Comparison of ENCODE assay signal across 8 cellular contexts in the genomic region with DNA sequence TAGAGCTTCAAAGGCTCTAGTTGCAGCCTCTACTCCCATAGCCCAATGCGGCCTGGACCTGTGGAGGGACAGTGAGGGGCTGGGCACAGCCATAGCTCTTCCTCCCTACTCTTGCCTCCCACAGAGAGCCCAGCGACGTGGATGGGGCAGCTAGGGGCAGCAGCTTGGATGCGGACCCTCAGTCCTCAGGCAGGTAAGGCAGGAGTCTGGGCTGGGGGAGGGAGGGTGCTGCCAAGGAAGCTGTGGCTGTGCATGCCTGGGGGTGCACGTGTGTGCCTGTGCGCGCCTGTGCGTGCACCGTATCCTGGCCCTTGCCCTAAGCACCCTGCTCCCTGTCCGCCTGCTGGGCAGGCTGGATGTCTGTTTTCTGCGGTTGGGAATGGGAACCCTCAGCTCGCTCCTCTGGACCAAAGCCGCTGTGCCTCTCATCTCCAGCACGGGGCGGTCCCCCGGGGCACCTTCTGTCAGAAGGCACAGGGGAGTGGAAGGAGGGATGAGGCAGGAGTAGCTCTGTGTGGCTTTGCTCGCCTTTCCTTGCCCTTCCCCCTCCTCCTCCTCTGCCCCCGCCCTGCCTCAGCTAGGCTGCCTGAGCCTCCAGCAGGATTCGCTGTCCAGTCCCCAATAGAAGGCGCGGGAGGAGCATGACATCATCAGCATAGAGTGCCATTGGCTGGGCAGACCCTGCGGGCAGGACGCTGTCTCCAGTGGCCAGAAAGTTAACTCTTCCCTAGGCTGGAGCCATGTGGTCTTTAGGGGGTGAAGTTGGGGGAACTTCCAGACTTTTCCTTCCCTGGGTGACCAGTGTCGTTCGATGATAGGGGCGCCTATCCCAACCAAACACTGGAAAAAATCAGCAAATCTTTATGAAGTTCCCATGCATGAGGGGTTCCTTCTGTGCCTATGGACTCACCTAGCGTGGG. TPM values are rescaled to one million over a fixed set of nuclear protein-coding genes. Genes with fewer than 3 reads are reported as not detected.
DNase-seq lines count a peak whose midpoint lies in the region; ATAC-seq and TF ChIP-seq lines count a peak whose summit lies in the region.

No MANE protein-coding gene starts in this region.

- no peak for TF ChIP-seq POLR2A in sigmoid colon (IDR thresholded peaks at IDR 0.05)

- WGBS in sigmoid colon, 2 donors = 13 to 18% methylated on average over 27 of the region's 27 CpGs

- intact Hi-C loops in PC-9 (cut with micrococcal nuclease; ENCODE audit: unreplicated experiment) = no loop called here
- intact Hi-C loops in sigmoid colon (cut with DNase I) = no loop called here

- H3K4me3 ChIP-seq in PC-9 (peak overlapping the region; percentile 38; the same call in 1 of the 2 replicates), sigmoid colon (peak overlapping the region in 3 of 4 donors; percentile 41 to 48 (median 44))

- TF ChIP-seq CTCF in PC-9 (conservative IDR thresholded peaks at IDR 0.05) (no peak), chondrocyte (IDR thresholded peaks at IDR 0.05) (peak; percentile 42), sigmoid colon (IDR thresholded peaks at IDR 0.05) (peak; percentile 9 to 42 (median 24))

- no peaks in the 10 kb centered on the region for H3K36me3 ChIP-seq in PC-9 (ENCODE audit: low read depth)
- H3K36me3 ChIP-seq in sigmoid colon = no peaks in the 10 kb centered on the region

- CTCF ChIA-PET in PC-9 (lab: Charles Lee) = interaction anchor here (0.6 to 1.2 kb wide), 5 partner anchors 12 to 973 kb away, joined by 3 to 10 read pairs (median 4); no protein-coding TSS in a partner anchor

- TSS peak; percentile 55 for BruUV-seq in PC-9 (replicated peaks; lab: Mats Ljungman, UMichigan)

- POLR2A ChIA-PET in PC-9 (lab: Charles Lee; ENCODE audit: unreplicated experiment) = interaction anchor here (0.6 kb wide), 2 partner anchors 9 to 19 kb away, joined by 4 to 8 read pairs; no protein-coding TSS in a partner anchor

- ATAC-seq in GM18873 (IDR thresholded peaks at IDR 0.05; ENCODE audit: low FRiP score, unreplicated experiment) = no peak

- H3K4me1 ChIP-seq in PC-9 (replicated peaks; ENCODE audit: insufficient read depth) = peaks cover 4% of the 10 kb centered on the region; the same call in 1 of the 2 replicates
- H3K4me1 ChIP-seq in sigmoid colon = peaks cover 0 to 52% (median 33%) of the 10 kb centered on the region in 4 donors

- peak overlapping the region; percentile 68 for H3K4me3 Mint-ChIP-seq in chondrocyte (ENCODE audit: unreplicated experiment)

- no peaks in the 10 kb centered on the region for H3K9me3 Mint-ChIP-seq in chondrocyte (ENCODE audit: low read depth)

- DNase-seq in EH (ENCODE audit: low read depth) (peak; percentile 96), KBM-7 (peak; percentile 85), PC-9 (peak; percentile 83 to 89), chondrocyte (ENCODE audit: low spot score) (peak; percentile 96), iPS-NIHi7 (ENCODE audit: extremely low spot score) (peak; percentile 98), sigmoid colon (peak; percentile 98), SKM-1 treated with dmso at 0.1 percent for 144 hours (lab: John Stamatoyannopoulos, UW; ENCODE audit: unreplicated experiment) (no peak)

- peak overlapping the region; percentile 48; the same call in 1 of the 2 replicates for H2AFZ ChIP-seq in PC-9

- no peaks in the 10 kb centered on the region for H3K36me3 Mint-ChIP-seq in chondrocyte (ENCODE audit: low read depth)

- in situ Hi-C loops in KBM-7 (cut with MboI; ENCODE audit: low pct_unique_long_range_greater_than_20kb, low sequenced_read_pairs) = no loop called here

- no peaks in the 10 kb centered on the region for H3K27me3 ChIP-seq in PC-9 (ENCODE audit: insufficient read depth, low read depth)
- peaks cover 14 to 57% (median 53%) of the 10 kb centered on the region in 3 donors for H3K27me3 ChIP-seq in sigmoid colon

- H3K27ac ChIP-seq in PC-9 = no peak overlapping the region
- H3K27ac ChIP-seq in sigmoid colon = peak overlapping the region; percentile 59 to 71 (median 64)

- H3F3A ChIP-seq in PC-9 (ENCODE audit: insufficient read depth, low read depth) = no peaks in the 10 kb centered on the region; the same call in 1 of the 2 replicates

- H3K9me3 ChIP-seq in PC-9 (ENCODE audit: insufficient read depth, low read depth) (no peaks in the 10 kb centered on the region), sigmoid colon (no peaks in the 10 kb centered on the region)

- H3K27ac Mint-ChIP-seq in chondrocyte (ENCODE audit: unreplicated experiment) = no peak overlapping the region

- H3K79me2 ChIP-seq in PC-9 (ENCODE audit: low read depth) = no peaks in the 10 kb centered on the region

- H3K4me1 Mint-ChIP-seq in chondrocyte (ENCODE audit: low read depth) = peaks cover 19% of the 10 kb centered on the region

- H3K27me3 Mint-ChIP-seq in chondrocyte (ENCODE audit: low read depth) = no peaks in the 10 kb centered on the region

- no peaks in the 10 kb centered on the region for H4K20me1 ChIP-seq in PC-9 (ENCODE audit: insufficient read depth)

- H3K4me2 ChIP-seq in PC-9 = peak overlapping the region; percentile 75

- no peak for TF ChIP-seq EP300 in sigmoid colon (IDR thresholded peaks at IDR 0.05)

- H3K9me2 ChIP-seq in PC-9 (ENCODE audit: insufficient read depth) = no peaks in the 10 kb centered on the region

RNA-seq across cellular contexts. Expression of a gene that starts 0.8 kb away (rescaled TPM):
- 2.6 and 2.7 TPM in 2 replicates for total RNA-seq in PC-9 (2021)
- total RNA-seq in chondrocyte = 0.55 to 1.0 TPM (median 0.92 TPM) in 3 replicates
- total RNA-seq in sigmoid colon = 1 to 10 TPM; 1.1 to 6.1 (median 3.6) TPM
- polyA plus RNA-seq in sigmoid colon = 1 to 10 TPM in 2 of 3 donors, not detected in 1; 4.8 to 7.1 TPM

RNA-seq across cellular contexts. Expression of a gene that starts 3.1 kb away (rescaled TPM):
- total RNA-seq in PC-9 (2021) (0.93 and 1.1 TPM in 2 replicates), chondrocyte (0.48 to 5.4 TPM (median 4.6 TPM) in 3 replicates), sigmoid colon (10 to 100 TPM; 18.6 to 33.4 (median 19.3) TPM)
- 10 to 100 TPM in 2 of 3 donors, 1 to 10 TPM in 1; 9.7 to 25.8 (median 10.1) TPM for polyA plus RNA-seq in sigmoid colon

RNA-seq across cellular contexts. Expression of a gene that starts 39.4 kb away (rescaled TPM):
- total RNA-seq in PC-9 (2021) = 39.6 and 51.6 TPM in 2 replicates
- total RNA-seq in chondrocyte = 4.7 to 5.4 TPM (median 4.9 TPM) in 3 replicates
- total RNA-seq in sigmoid colon = 10 to 100 TPM in 3 of 4 donors, 1 to 10 TPM in 1; 7.9 to 27.6 (median 12.5) TPM
- polyA plus RNA-seq in sigmoid colon = 10 to 100 TPM in 1 of 3 donors, 1 to 10 TPM in 2; 1.2 to 35.7 (median 5.8) TPM

RNA-seq across cellular contexts. Expression of a gene that starts 45.0 kb away (rescaled TPM):
- total RNA-seq in PC-9 (2021) (15.5 and 18.7 TPM in 2 replicates), chondrocyte (1.5 to 3.0 TPM (median 2.8 TPM) in 3 replicates), sigmoid colon (10 to 100 TPM in 1 of 4 donors, 1 to 10 TPM in 3; 4.1 to 16.4 (median 9.0) TPM)
- 1 to 10 TPM; 3.3 to 5.4 (median 3.5) TPM for polyA plus RNA-seq in sigmoid colon
